ENCODE assay signal across 8 cellular contexts in genomic region chr16:8961811-8962390, GRCh38. TPM values are rescaled to one million over a fixed set of nuclear protein-coding genes. Genes with fewer than 3 reads are reported as not detected.
DNase-seq lines count a peak whose midpoint lies in the region; ATAC-seq and TF ChIP-seq lines count a peak whose summit lies in the region.

No MANE protein-coding gene starts in this region.

- no peaks in the 10 kb centered on the region for H3K9me3 ChIP-seq in CD4-positive, alpha-beta memory T cell (ENCODE audit: control insufficient read depth in 1 of 2, low read length in 2 of 2)

- no peaks in the 10 kb centered on the region for H3K36me3 ChIP-seq in CD4-positive, alpha-beta memory T cell (ENCODE audit: insufficient read depth, low read length)

- peaks cover 49 to 67% (median 55%) of the 10 kb centered on the region in 4 donors for H3K4me1 Mint-ChIP-seq in CD4-positive, alpha-beta memory T cell
- peaks cover 73% of the 10 kb centered on the region for H3K4me1 Mint-ChIP-seq in nephron progenitor cell

- ATAC-seq in GM21390 (IDR thresholded peaks at IDR 0.05; ENCODE audit: unreplicated experiment) (no peak), HG02852 (IDR thresholded peaks at IDR 0.05; ENCODE audit: unreplicated experiment) (no peak)

- H3K27ac ChIP-seq in CD4-positive, alpha-beta memory T cell (ENCODE audit: low read depth, low read length) = peak overlapping the region; percentile 65
- peak overlapping the region in 4 of 59 donors; percentile 19 to 84 (median 66) for H3K27ac ChIP-seq in dorsolateral prefrontal cortex

- H3K4me3 Mint-ChIP-seq in CD4-positive, alpha-beta memory T cell = peak overlapping the region; percentile 86 to 98 (median 94)
- peak overlapping the region; percentile 97 for H3K4me3 Mint-ChIP-seq in nephron progenitor cell

- POLR2A ChIA-PET in CD4-positive, alpha-beta memory T cell (lab: Charles Lee; ENCODE audit: partially characterized antibody) = interaction anchor here (1.5 to 3.0 kb wide), 4 partner anchors 16 to 129 kb away, joined by 4 to 13 read pairs (median 7); partner anchors contain the start of gene HAPSTR1

- TF ChIP-seq CTCF in dorsolateral prefrontal cortex (IDR thresholded peaks at IDR 0.05 in 54 of 56, conservative IDR thresholded peaks at IDR 0.05 in 2 of 56; ENCODE audit: low read depth in 1 of 56, partially characterized antibody in 56 of 56) (no peak), nephron progenitor cell (IDR thresholded peaks at IDR 0.05) (no peak)

- H3K36me3 Mint-ChIP-seq in CD4-positive, alpha-beta memory T cell = peaks cover 0 to 7% of the 10 kb centered on the region in 2 donors
- H3K36me3 Mint-ChIP-seq in nephron progenitor cell (ENCODE audit: low read depth) = no peaks in the 10 kb centered on the region

- no peaks in the 10 kb centered on the region for H3K27me3 ChIP-seq in CD4-positive, alpha-beta memory T cell (ENCODE audit: insufficient read depth, low read length)
- no peaks in the 10 kb centered on the region for H3K27me3 ChIP-seq in dorsolateral prefrontal cortex

- DNase-seq in CD4-positive, alpha-beta memory T cell = no peak
- peak; percentile 17 for DNase-seq in NCI-H2107 treated with DMSO at 0.1 percent for 48 hours (lab: John Stamatoyannopoulos, UW; ENCODE audit: unreplicated experiment)
- DNase-seq in dorsolateral prefrontal cortex = no peak
- no peak for DNase-seq in nephron progenitor cell
- DNase-seq in stimulated activated CD4-positive, alpha-beta T cell treated with anti-CD3 and anti-CD28 coated beads, Interleukin-4, amount 100 ng/mL, for 1 hour = no peak
- DNase-seq in T-helper 9 cell = no peak

- peak overlapping the region; percentile 32 to 67 for H3K4me3 ChIP-seq in CD4-positive, alpha-beta memory T cell (ENCODE audit: low read length in 2 of 2)
- peak overlapping the region; percentile 56 to 94 (median 79) for H3K4me3 ChIP-seq in dorsolateral prefrontal cortex

- intact Hi-C loops in CD4-positive, alpha-beta memory T cell (cut with micrococcal nuclease) = loop anchor here (1.0 to 5.0 kb wide), 7 partner anchors 26 to 1780 kb away; partner anchors contain the start of genes ABAT, CARHSP1, METTL22 and NUBP1
- intact Hi-C loops in dorsolateral prefrontal cortex (cut with DNase I) = loop anchor here (2.0 to 5.0 kb wide), 3 partner anchors 95 to 131 kb away; partner anchors contain the start of genes CARHSP1 (in 1 of the 2) and HAPSTR1 (in 1 of the 2)

- no peaks in the 10 kb centered on the region for H3K27me3 Mint-ChIP-seq in CD4-positive, alpha-beta memory T cell
- peaks cover 17% of the 10 kb centered on the region for H3K27me3 Mint-ChIP-seq in nephron progenitor cell (ENCODE audit: low read depth, poor library complexity)

- peaks cover 58% of the 10 kb centered on the region for H3K4me1 ChIP-seq in CD4-positive, alpha-beta memory T cell (ENCODE audit: insufficient read depth, low read length)

- CTCF ChIA-PET in CD4-positive, alpha-beta memory T cell (lab: Charles Lee; ENCODE audit: partially characterized antibody) = interaction anchor here (0.7 kb wide), 1 partner anchor 165 kb away, joined by 4 read pairs; the partner anchor contains the start of genes PMM2 and TMEM186

- peaks cover 0 to 3% (median 0%) of the 10 kb centered on the region in 8 donors for H3K9me3 Mint-ChIP-seq in CD4-positive, alpha-beta memory T cell
- H3K9me3 Mint-ChIP-seq in nephron progenitor cell = no peaks in the 10 kb centered on the region

- peak overlapping the region; percentile 89 to 98 (median 96) for H3K27ac Mint-ChIP-seq in CD4-positive, alpha-beta memory T cell
- no peak overlapping the region for H3K27ac Mint-ChIP-seq in nephron progenitor cell

RNA-seq across cellular contexts. Expression of gene USP7, which starts 1.8 kb away (rescaled TPM):
- 100 to 1,000 TPM; 194 to 206 TPM for total RNA-seq in CD4-positive, alpha-beta memory T cell
- 10 to 100 TPM in 1 of 2 donors, 1 to 10 TPM in 1; 4.8 to 17.8 TPM for polyA plus RNA-seq in CD4-positive, alpha-beta memory T cell
- total RNA-seq in dorsolateral prefrontal cortex = 100 to 1,000 TPM in 104 of 120 experiments, 10 to 100 TPM in 16; 82.3 to 157 (median 115) TPM
